ENCODE assay signal across 15 cellular contexts in genomic region chr9:124873664-124874063, GRCh38. TPM values are rescaled to one million over a fixed set of nuclear protein-coding genes. Genes with fewer than 3 reads are reported as not detected.
DNase-seq lines count a peak whose midpoint lies in the region; ATAC-seq and TF ChIP-seq lines count a peak whose summit lies in the region.
"Had no signal": no experiment of that assay in that cellular context is flagged by ENCODE, and none has a peak within 500 bp of the region (broad histone marks: within the 10 kb centered on the region; RNA-seq: fewer than 3 reads in every experiment).

No MANE protein-coding gene starts in this region.

- H3K9me2 ChIP-seq in Karpas-422 (replicated peaks; ENCODE audit: insufficient read depth, low read length): no peaks in the 10 kb centered on the region

- H3K27ac Mint-ChIP-seq in CD8-positive, alpha-beta memory T cell: peak overlapping the region; percentile 88 to 99 (median 96)
- H3K27ac Mint-ChIP-seq in activated naive CD4-positive, alpha-beta T cell treated with anti-CD3 and anti-CD28 coated beads, Interleukin-2, amount 50 U/mL, for 72 hours: peak overlapping the region; percentile 44 to 96
- H3K27ac Mint-ChIP-seq in natural killer cell: peak overlapping the region; percentile 97

- H3K79me2 ChIP-seq in Karpas-422 (ENCODE audit: low read length): peaks cover 63% of the 10 kb centered on the region

- TF ChIP-seq CTCF in natural killer cell (IDR thresholded peaks at IDR 0.05): no peak

- H3K4me3 Mint-ChIP-seq in CD8-positive, alpha-beta memory T cell: peak overlapping the region; percentile 45 to 97 (median 91)
- H3K4me3 Mint-ChIP-seq in natural killer cell: peak overlapping the region; percentile 97
- H3K4me3 Mint-ChIP-seq: GM23338 had no signal

- CTCF ChIA-PET in CD8-positive, alpha-beta memory T cell (lab: Charles Lee): interaction anchor here (0.9 to 4.3 kb wide), 5 partner anchors 11 to 22 kb away, joined by 3 to 18 read pairs (median 4); partner anchors contain the start of gene WDR38

- ATAC-seq in activated naive CD4-positive, alpha-beta T cell treated with anti-CD3 and anti-CD28 coated beads, Interleukin-2, amount 50 U/mL, for 72 hours: no peak
- ATAC-seq in natural killer cell (peak in 1 of 3 donors; percentile 2), HG03159 (IDR thresholded peaks at IDR 0.05; ENCODE audit: unreplicated experiment) (no peak)
- ATAC-seq: GM23338, mucosa of descending colon had no signal

- POLR2A ChIA-PET in CD8-positive, alpha-beta memory T cell (lab: Charles Lee): interaction anchor here (0.6 to 1.7 kb wide), 2 partner anchors 12 to 208 kb away, joined by 3 to 13 read pairs; partner anchors contain the start of genes ARPC5L and RPL35

- H3K4me1 ChIP-seq in CD8-positive, alpha-beta memory T cell (ENCODE audit: insufficient read depth, low read length): peaks cover 46% of the 10 kb centered on the region
- peaks cover 39% of the 10 kb centered on the region for H3K4me1 ChIP-seq in Karpas-422 (ENCODE audit: low read length)

- peaks cover 0 to 1% of the 10 kb centered on the region in 2 donors for H3K27me3 Mint-ChIP-seq in CD8-positive, alpha-beta memory T cell
- H3K27me3 Mint-ChIP-seq in natural killer cell (ENCODE audit: low read depth in 2 of 2): no peaks in the 10 kb centered on the region

- no peak overlapping the region for H3K4me2 ChIP-seq in Karpas-422 (ENCODE audit: low read depth, low read length, poor library complexity, severe bottlenecking)
- H3K4me2 ChIP-seq: GM23338 had no signal

- peak overlapping the region; percentile 12 for H3K27ac ChIP-seq in CD8-positive, alpha-beta memory T cell (ENCODE audit: low read depth, low read length)
- H3K27ac ChIP-seq in Karpas-422 (ENCODE audit: low read length): peak overlapping the region; percentile 94

- peaks cover 52% of the 10 kb centered on the region for H3K36me3 ChIP-seq in CD8-positive, alpha-beta memory T cell (ENCODE audit: insufficient read depth, low read length)
- H3K36me3 ChIP-seq in Karpas-422 (ENCODE audit: insufficient read depth, low read length): peaks cover 42% of the 10 kb centered on the region

- DNase-seq in CD8-positive, alpha-beta memory T cell: peak in 4 of 5 donors; percentile 50 to 78 (median 56)
- DNase-seq in Karpas-422 (no peak), natural killer cell (peak; percentile 48), NK-92 (lab: John Stamatoyannopoulos, UW; ENCODE audit: unreplicated experiment) (no peak), mucosa of gallbladder (ENCODE audit: low spot score) (no peak)
- DNase-seq in activated naive CD4-positive, alpha-beta T cell treated with anti-CD3 and anti-CD28 coated beads, Interleukin-2, amount 50 U/mL, for 72 hours (ENCODE audit: low spot score in 2 of 2): no peak
- DNase-seq: Calu3, NCI-H1092, NCI-H526, SHP77 treated with DMSO at 0.1 percent for 48 hours, testis had no signal

- peaks cover 52% of the 10 kb centered on the region for H4K20me1 ChIP-seq in Karpas-422 (ENCODE audit: insufficient read depth, low read depth, low read length)

- peaks cover 6 to 75% (median 22%) of the 10 kb centered on the region in 3 donors for H3K36me3 Mint-ChIP-seq in CD8-positive, alpha-beta memory T cell
- H3K36me3 Mint-ChIP-seq in activated naive CD4-positive, alpha-beta T cell treated with anti-CD3 and anti-CD28 coated beads, Interleukin-2, amount 50 U/mL, for 72 hours: peaks cover 45 to 60% of the 10 kb centered on the region in 2 donors
- peaks cover 13% of the 10 kb centered on the region for H3K36me3 Mint-ChIP-seq in natural killer cell

- peaks cover 56 to 70% (median 56%) of the 10 kb centered on the region in 3 donors for H3K4me1 Mint-ChIP-seq in CD8-positive, alpha-beta memory T cell
- H3K4me1 Mint-ChIP-seq in natural killer cell: peaks cover 77 to 78% of the 10 kb centered on the region in 2 donors

- no peaks in the 10 kb centered on the region for H3K27me3 ChIP-seq in CD8-positive, alpha-beta memory T cell (ENCODE audit: insufficient read depth, low read length, poor library complexity, severe bottlenecking)
- no peaks in the 10 kb centered on the region for H3K27me3 ChIP-seq in Karpas-422 (ENCODE audit: low read length)
- H3K27me3 ChIP-seq: testis had no signal

- peak overlapping the region; percentile 100; the same call in 1 of the 2 replicates for H3K9ac ChIP-seq in Karpas-422 (ENCODE audit: low read length)

- no peak overlapping the region for H3K4me3 ChIP-seq in CD8-positive, alpha-beta memory T cell (ENCODE audit: low read length)
- H3K4me3 ChIP-seq in Karpas-422 (ENCODE audit: low read length): no peak overlapping the region
- H3K4me3 ChIP-seq: GM23338, mucosa of descending colon, testis had no signal

- no peaks in the 10 kb centered on the region for H3K9me3 ChIP-seq in CD8-positive, alpha-beta memory T cell (ENCODE audit: low read length)
- H3K9me3 ChIP-seq in Karpas-422 (ENCODE audit: low read length): no peaks in the 10 kb centered on the region
- H3K9me3 ChIP-seq: mucosa of descending colon, testis had no signal

- intact Hi-C loops in natural killer cell (cut with micrococcal nuclease): loop anchor here (5.0 kb wide), 2 partner anchors 101 to 251 kb away; partner anchors contain the start of gene NR6A1

- no peaks in the 10 kb centered on the region for H3K9me3 Mint-ChIP-seq in CD8-positive, alpha-beta memory T cell
- H3K9me3 Mint-ChIP-seq in activated naive CD4-positive, alpha-beta T cell treated with anti-CD3 and anti-CD28 coated beads, Interleukin-2, amount 50 U/mL, for 72 hours: no peaks in the 10 kb centered on the region
- H3K9me3 Mint-ChIP-seq in natural killer cell: no peaks in the 10 kb centered on the region
- H3K9me3 Mint-ChIP-seq: activated T-helper 2 cell treated with anti-CD3 and anti-CD28 coated beads, Interferon-gamma antibody, Interleukin-2, Interleukin-4, amounts not matched to agents 10 μg/mL and 5 μg/mL and 100 μg/mL, durations not matched to agents 14 hours and 24 hours and 36 hours; GM23338 had no signal

- no peak overlapping the region for H2AFZ ChIP-seq in Karpas-422 (ENCODE audit: low read length)
- H2AFZ ChIP-seq: GM23338 had no signal

RNA-seq across cellular contexts. Expression of gene ARPC5L, which starts 11.7 kb away (rescaled TPM):
- 100 to 1,000 TPM; 116 to 120 TPM for total RNA-seq in CD8-positive, alpha-beta memory T cell
- polyA plus RNA-seq in CD8-positive, alpha-beta memory T cell: 118 TPM
- 56.8 and 124 TPM in 2 replicates for total RNA-seq in Karpas-422 (2014; rRNA removed; shearing (Covaris generic); ENCODE audit: low replicate concordance)
- total RNA-seq in activated naive CD4-positive, alpha-beta T cell treated with anti-CD3 and anti-CD28 coated beads, Interleukin-2, amount 50 U/mL, for 72 hours: 10 to 100 TPM; 86.2 to 86.5 TPM
- total RNA-seq in natural killer cell: 100 to 1,000 TPM; 131 to 169 (median 139) TPM
- 33.7 TPM for total RNA-seq in mucosa of gallbladder

RNA-seq across cellular contexts. Expression of gene RPL35, which starts 11.9 kb away (rescaled TPM):
- 1,000 to 10,000 TPM; 2,023 to 2,058 TPM for total RNA-seq in CD8-positive, alpha-beta memory T cell
- polyA plus RNA-seq in CD8-positive, alpha-beta memory T cell: 1,829 TPM
- 3,451 and 4,363 TPM in 2 replicates for total RNA-seq in Karpas-422 (2014; rRNA removed; shearing (Covaris generic); ENCODE audit: low replicate concordance)
- 1,000 to 10,000 TPM; 1,912 to 2,066 TPM for total RNA-seq in activated naive CD4-positive, alpha-beta T cell treated with anti-CD3 and anti-CD28 coated beads, Interleukin-2, amount 50 U/mL, for 72 hours
- total RNA-seq in natural killer cell: 100 to 1,000 TPM; 716 to 896 (median 795) TPM
- 704 TPM for total RNA-seq in mucosa of gallbladder

RNA-seq across cellular contexts. Expression of gene WDR38, which starts 20.4 kb away (rescaled TPM):
- not detected for total RNA-seq in CD8-positive, alpha-beta memory T cell
- not detected for polyA plus RNA-seq in CD8-positive, alpha-beta memory T cell
- total RNA-seq in Karpas-422 (2014; rRNA removed; shearing (Covaris generic); ENCODE audit: low replicate concordance): not detected in 2 replicates
- not detected for total RNA-seq in activated naive CD4-positive, alpha-beta T cell treated with anti-CD3 and anti-CD28 coated beads, Interleukin-2, amount 50 U/mL, for 72 hours
- total RNA-seq in natural killer cell: not detected
- total RNA-seq in mucosa of gallbladder: not detected
- total RNA-seq: activated T-helper 2 cell treated with anti-CD3 and anti-CD28 coated beads, Interferon-gamma antibody, Interleukin-2, Interleukin-4, amounts not matched to agents 10 μg/mL and 5 μg/mL and 100 μg/mL, durations not matched to agents 14 hours and 24 hours and 36 hours; Calu3; GM23338; mucosa of descending colon had no signal
- polyA plus RNA-seq: GM23338 had no signal

Comparison
In these comparisons a context has a peak if more than half of its experiments do, and no peak if none do; other contexts are left out.
1. DNase-seq: peak in CD8-positive, alpha-beta memory T cell (4 of 5) and natural killer cell (single experiment); none in Karpas-422 (single experiment), activated naive CD4-positive, alpha-beta T cell treated with anti-CD3 and anti-CD28 coated beads, Interleukin-2, amount 50 U/mL, for 72 hours (0 of 2), NK-92 (single experiment) and mucosa of gallbladder (single experiment).
2. Peak in every context shown above with its lines, with median percentiles within 50 percentile points of each other: H3K27ac Mint-ChIP-seq.